Comparison of ENCODE assay signal across 1 cellular context in genomic region chr11:86182976-86183584, GRCh38.
TF ChIP-seq lines count a peak whose summit lies in the region.

No MANE protein-coding gene starts in this region.

TF ChIP-seq in K562, 482 proteins besides CTCF, POLR2A, EP300 and RAD21 (continued from another document and continues in another):
- peak in 1 of 2 experiments; percentile 50; a peak in 2 of 4 replicates for TF ChIP-seq RCOR1 (IDR thresholded peaks at IDR 0.05; ENCODE audit: borderline replicate concordance in 1 of 2, low read depth in 2 of 2, low read length in 2 of 2)
- 0 out of 2 replicates have a peak, but pooled peaks have one; percentile 74 for TF ChIP-seq MTA3 (IDR thresholded peaks at IDR 0.05; ENCODE audit: borderline replicate concordance)
- TF ChIP-seq DPF2 (IDR thresholded peaks at IDR 0.05): peak; percentile 89
- no peak for TF ChIP-seq MBD1 (CRISPR knock-in tag; IDR thresholded peaks at IDR 0.05)
- TF ChIP-seq, protein P1, sequence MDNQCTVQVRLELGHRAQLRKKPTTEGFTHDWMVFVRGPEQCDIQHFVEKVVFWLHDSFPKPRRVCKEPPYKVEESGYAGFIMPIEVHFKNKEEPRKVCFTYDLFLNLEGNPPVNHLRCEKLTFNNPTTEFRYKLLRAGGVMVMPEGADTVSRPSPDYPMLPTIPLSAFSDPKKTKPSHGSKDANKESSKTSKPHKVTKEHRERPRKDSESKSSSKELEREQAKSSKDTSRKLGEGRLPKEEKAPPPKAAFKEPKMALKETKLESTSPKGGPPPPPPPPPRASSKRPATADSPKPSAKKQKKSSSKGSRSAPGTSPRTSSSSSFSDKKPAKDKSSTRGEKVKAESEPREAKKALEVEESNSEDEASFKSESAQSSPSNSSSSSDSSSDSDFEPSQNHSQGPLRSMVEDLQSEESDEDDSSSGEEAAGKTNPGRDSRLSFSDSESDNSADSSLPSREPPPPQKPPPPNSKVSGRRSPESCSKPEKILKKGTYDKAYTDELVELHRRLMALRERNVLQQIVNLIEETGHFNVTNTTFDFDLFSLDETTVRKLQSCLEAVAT (IDR thresholded peaks at IDR 0.05): peak; percentile 33 to 64; a peak in 2 of 4 replicates
- TF ChIP-seq ETV5 (CRISPR knock-in tag; IDR thresholded peaks at IDR 0.05; ENCODE audit: low read depth): no peak
- TF ChIP-seq, protein P2, sequence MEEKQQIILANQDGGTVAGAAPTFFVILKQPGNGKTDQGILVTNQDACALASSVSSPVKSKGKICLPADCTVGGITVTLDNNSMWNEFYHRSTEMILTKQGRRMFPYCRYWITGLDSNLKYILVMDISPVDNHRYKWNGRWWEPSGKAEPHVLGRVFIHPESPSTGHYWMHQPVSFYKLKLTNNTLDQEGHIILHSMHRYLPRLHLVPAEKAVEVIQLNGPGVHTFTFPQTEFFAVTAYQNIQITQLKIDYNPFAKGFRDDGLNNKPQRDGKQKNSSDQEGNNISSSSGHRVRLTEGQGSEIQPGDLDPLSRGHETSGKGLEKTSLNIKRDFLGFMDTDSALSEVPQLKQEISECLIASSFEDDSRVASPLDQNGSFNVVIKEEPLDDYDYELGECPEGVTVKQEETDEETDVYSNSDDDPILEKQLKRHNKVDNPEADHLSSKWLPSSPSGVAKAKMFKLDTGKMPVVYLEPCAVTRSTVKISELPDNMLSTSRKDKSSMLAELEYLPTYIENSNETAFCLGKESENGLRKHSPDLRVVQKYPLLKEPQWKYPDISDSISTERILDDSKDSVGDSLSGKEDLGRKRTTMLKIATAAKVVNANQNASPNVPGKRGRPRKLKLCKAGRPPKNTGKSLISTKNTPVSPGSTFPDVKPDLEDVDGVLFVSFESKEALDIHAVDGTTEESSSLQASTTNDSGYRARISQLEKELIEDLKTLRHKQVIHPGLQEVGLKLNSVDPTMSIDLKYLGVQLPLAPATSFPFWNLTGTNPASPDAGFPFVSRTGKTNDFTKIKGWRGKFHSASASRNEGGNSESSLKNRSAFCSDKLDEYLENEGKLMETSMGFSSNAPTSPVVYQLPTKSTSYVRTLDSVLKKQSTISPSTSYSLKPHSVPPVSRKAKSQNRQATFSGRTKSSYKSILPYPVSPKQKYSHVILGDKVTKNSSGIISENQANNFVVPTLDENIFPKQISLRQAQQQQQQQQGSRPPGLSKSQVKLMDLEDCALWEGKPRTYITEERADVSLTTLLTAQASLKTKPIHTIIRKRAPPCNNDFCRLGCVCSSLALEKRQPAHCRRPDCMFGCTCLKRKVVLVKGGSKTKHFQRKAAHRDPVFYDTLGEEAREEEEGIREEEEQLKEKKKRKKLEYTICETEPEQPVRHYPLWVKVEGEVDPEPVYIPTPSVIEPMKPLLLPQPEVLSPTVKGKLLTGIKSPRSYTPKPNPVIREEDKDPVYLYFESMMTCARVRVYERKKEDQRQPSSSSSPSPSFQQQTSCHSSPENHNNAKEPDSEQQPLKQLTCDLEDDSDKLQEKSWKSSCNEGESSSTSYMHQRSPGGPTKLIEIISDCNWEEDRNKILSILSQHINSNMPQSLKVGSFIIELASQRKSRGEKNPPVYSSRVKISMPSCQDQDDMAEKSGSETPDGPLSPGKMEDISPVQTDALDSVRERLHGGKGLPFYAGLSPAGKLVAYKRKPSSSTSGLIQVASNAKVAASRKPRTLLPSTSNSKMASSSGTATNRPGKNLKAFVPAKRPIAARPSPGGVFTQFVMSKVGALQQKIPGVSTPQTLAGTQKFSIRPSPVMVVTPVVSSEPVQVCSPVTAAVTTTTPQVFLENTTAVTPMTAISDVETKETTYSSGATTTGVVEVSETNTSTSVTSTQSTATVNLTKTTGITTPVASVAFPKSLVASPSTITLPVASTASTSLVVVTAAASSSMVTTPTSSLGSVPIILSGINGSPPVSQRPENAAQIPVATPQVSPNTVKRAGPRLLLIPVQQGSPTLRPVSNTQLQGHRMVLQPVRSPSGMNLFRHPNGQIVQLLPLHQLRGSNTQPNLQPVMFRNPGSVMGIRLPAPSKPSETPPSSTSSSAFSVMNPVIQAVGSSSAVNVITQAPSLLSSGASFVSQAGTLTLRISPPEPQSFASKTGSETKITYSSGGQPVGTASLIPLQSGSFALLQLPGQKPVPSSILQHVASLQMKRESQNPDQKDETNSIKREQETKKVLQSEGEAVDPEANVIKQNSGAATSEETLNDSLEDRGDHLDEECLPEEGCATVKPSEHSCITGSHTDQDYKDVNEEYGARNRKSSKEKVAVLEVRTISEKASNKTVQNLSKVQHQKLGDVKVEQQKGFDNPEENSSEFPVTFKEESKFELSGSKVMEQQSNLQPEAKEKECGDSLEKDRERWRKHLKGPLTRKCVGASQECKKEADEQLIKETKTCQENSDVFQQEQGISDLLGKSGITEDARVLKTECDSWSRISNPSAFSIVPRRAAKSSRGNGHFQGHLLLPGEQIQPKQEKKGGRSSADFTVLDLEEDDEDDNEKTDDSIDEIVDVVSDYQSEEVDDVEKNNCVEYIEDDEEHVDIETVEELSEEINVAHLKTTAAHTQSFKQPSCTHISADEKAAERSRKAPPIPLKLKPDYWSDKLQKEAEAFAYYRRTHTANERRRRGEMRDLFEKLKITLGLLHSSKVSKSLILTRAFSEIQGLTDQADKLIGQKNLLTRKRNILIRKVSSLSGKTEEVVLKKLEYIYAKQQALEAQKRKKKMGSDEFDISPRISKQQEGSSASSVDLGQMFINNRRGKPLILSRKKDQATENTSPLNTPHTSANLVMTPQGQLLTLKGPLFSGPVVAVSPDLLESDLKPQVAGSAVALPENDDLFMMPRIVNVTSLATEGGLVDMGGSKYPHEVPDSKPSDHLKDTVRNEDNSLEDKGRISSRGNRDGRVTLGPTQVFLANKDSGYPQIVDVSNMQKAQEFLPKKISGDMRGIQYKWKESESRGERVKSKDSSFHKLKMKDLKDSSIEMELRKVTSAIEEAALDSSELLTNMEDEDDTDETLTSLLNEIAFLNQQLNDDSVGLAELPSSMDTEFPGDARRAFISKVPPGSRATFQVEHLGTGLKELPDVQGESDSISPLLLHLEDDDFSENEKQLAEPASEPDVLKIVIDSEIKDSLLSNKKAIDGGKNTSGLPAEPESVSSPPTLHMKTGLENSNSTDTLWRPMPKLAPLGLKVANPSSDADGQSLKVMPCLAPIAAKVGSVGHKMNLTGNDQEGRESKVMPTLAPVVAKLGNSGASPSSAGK (IDR thresholded peaks at IDR 0.05): peak; percentile 84
- peak; percentile 100 for TF ChIP-seq NFIC (IDR thresholded peaks at IDR 0.05)
- TF ChIP-seq BACH1 (tag; IDR thresholded peaks at IDR 0.05): peak; percentile 89
- peak; percentile 56 for TF ChIP-seq ETV1 (tag; conservative IDR thresholded peaks at IDR 0.05; ENCODE audit: low read depth)
- TF ChIP-seq CLOCK (CRISPR knock-in tag; IDR thresholded peaks at IDR 0.05; ENCODE audit: borderline replicate concordance): peak; percentile 59; the same call in 1 of the 2 replicates
- no peak for TF ChIP-seq GTF2B (IDR thresholded peaks at IDR 0.05; ENCODE audit: extremely low read depth, insufficient read length)
- peak; percentile 92; the same call in 1 of the 2 replicates for TF ChIP-seq ZNF589 (CRISPR knock-in tag; IDR thresholded peaks at IDR 0.05; ENCODE audit: low read depth)
- 0 out of 2 replicates have a peak, but pooled peaks have one; percentile 53 for TF ChIP-seq ZNF175 (CRISPR knock-in tag; IDR thresholded peaks at IDR 0.05; ENCODE audit: low read depth)
- TF ChIP-seq MCM5 (IDR thresholded peaks at IDR 0.05; ENCODE audit: low read depth): no peak
- TF ChIP-seq NR4A1 (CRISPR knock-in tag; IDR thresholded peaks at IDR 0.05): 0 out of 2 replicates have a peak, but pooled peaks have one; percentile 18
- peak; percentile 84 for TF ChIP-seq NR4A1 (tag; IDR thresholded peaks at IDR 0.05)
- TF ChIP-seq ZNF766 (CRISPR knock-in tag; conservative IDR thresholded peaks at IDR 0.05): no peak
- TF ChIP-seq, protein P3, sequence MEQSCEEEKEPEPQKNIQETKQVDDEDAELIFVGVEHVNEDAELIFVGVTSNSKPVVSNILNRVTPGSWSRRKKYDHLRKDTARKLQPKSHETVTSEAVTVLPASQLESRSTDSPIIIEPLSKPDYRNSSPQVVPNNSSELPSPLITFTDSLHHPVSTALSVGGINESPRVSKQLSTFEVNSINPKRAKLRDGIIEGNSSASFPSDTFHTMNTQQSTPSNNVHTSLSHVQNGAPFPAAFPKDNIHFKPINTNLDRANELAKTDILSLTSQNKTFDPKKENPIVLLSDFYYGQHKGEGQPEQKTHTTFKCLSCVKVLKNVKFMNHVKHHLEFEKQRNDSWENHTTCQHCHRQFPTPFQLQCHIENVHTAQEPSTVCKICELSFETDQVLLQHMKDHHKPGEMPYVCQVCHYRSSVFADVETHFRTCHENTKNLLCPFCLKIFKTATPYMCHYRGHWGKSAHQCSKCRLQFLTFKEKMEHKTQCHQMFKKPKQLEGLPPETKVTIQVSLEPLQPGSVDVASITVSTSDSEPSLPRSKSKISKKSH (CRISPR knock-in tag; IDR thresholded peaks at IDR 0.05): no peak
- peak; percentile 14; the same call in 1 of the 2 replicates for TF ChIP-seq PHF8 (IDR thresholded peaks at IDR 0.05; ENCODE audit: borderline replicate concordance, low read length)
- 0 out of 2 replicates have a peak, but pooled peaks have one; percentile 21 for TF ChIP-seq ZNF644 (tag; IDR thresholded peaks at IDR 0.05; ENCODE audit: low read depth)
- peak; percentile 75 for TF ChIP-seq RNF2 (IDR thresholded peaks at IDR 0.05)
- TF ChIP-seq CBFA2T2 (conservative IDR thresholded peaks at IDR 0.05): peak; percentile 21; the same call in 1 of the 2 replicates
- TF ChIP-seq CBFB (CRISPR knock-in tag; IDR thresholded peaks at IDR 0.05): 0 out of 2 replicates have a peak, but pooled peaks have one; percentile 50
- TF ChIP-seq POLR2H (tag; IDR thresholded peaks at IDR 0.05; ENCODE audit: low read depth): no peak
- TF ChIP-seq CHD4 (IDR thresholded peaks at IDR 0.05; ENCODE audit: insufficient read depth, insufficient replicate concordance, low read depth, low read length, poor library complexity, severe bottlenecking): no peak
- TF ChIP-seq XRCC3 (IDR thresholded peaks at IDR 0.05): no peak
- TF ChIP-seq EGR1 (conservative IDR thresholded peaks at IDR 0.05): peak; percentile 71
- peak; percentile 96 for TF ChIP-seq ZNF316 (IDR thresholded peaks at IDR 0.05)
- TF ChIP-seq SPI1 (IDR thresholded peaks at IDR 0.05; ENCODE audit: borderline replicate concordance, low read depth, low read length): peak; percentile 38; the same call in 1 of the 2 replicates
- TF ChIP-seq NR2C2 (CRISPR knock-in tag; IDR thresholded peaks at IDR 0.05): no peak
- peak; percentile 82 for TF ChIP-seq NR2C2 (tag; IDR thresholded peaks at IDR 0.05)
- TF ChIP-seq GATAD2A (IDR thresholded peaks at IDR 0.05): peak; percentile 92
- peak; percentile 52; the same call in 1 of the 2 replicates for TF ChIP-seq TEAD2 (tag; IDR thresholded peaks at IDR 0.05)
- TF ChIP-seq ZNF311 (CRISPR knock-in tag; IDR thresholded peaks at IDR 0.05): peak; percentile 72; the same call in 1 of the 2 replicates
- TF ChIP-seq CBFA2T3 (IDR thresholded peaks at IDR 0.05): peak; percentile 65
- TF ChIP-seq KHSRP (IDR thresholded peaks at IDR 0.05): no peak
- TF ChIP-seq NCOA1 (IDR thresholded peaks at IDR 0.05; ENCODE audit: low read depth): peak; percentile 73; the same call in 1 of the 2 replicates
- TF ChIP-seq ARNT (IDR thresholded peaks at IDR 0.05): peak; percentile 64 to 90; a peak in 2 of 4 replicates
- TF ChIP-seq DMBX1 (CRISPR knock-in tag; IDR thresholded peaks at IDR 0.05; ENCODE audit: borderline replicate concordance): peak; percentile 90; the same call in 1 of the 2 replicates
- TF ChIP-seq, protein P4, sequence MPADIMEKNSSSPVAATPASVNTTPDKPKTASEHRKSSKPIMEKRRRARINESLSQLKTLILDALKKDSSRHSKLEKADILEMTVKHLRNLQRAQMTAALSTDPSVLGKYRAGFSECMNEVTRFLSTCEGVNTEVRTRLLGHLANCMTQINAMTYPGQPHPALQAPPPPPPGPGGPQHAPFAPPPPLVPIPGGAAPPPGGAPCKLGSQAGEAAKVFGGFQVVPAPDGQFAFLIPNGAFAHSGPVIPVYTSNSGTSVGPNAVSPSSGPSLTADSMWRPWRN (IDR thresholded peaks at IDR 0.05; ENCODE audit: low read depth): 0 out of 2 replicates have a peak, but pooled peaks have one; percentile 15
- TF ChIP-seq HCFC1 (IDR thresholded peaks at IDR 0.05; ENCODE audit: low read depth, low read length): 0 out of 2 replicates have a peak, but pooled peaks have one; percentile 7
- TF ChIP-seq HDAC3 (IDR thresholded peaks at IDR 0.05; ENCODE audit: borderline replicate concordance, partially characterized antibody): peak; percentile 30
- TF ChIP-seq RHOXF2B (CRISPR knock-in tag; conservative IDR thresholded peaks at IDR 0.05): 0 out of 2 replicates have a peak, but pooled peaks have one; percentile 26
- TF ChIP-seq NFRKB (IDR thresholded peaks at IDR 0.05; ENCODE audit: low read depth): peak; percentile 89; the same call in 1 of the 2 replicates
